Comparison of ENCODE assay signal across 1 cellular context in genomic region chr3:73653877-73654276, GRCh38.
TF ChIP-seq lines count a peak whose summit lies in the region.

No MANE protein-coding gene starts in this region.

TF ChIP-seq in IMR-90, 13 proteins besides CTCF, POLR2A, EP300 and RAD21:
- TF ChIP-seq FOS (IDR thresholded peaks at IDR 0.05; ENCODE audit: low read depth, low read length) (no peak), CEBPB (IDR thresholded peaks at IDR 0.05; ENCODE audit: low read depth, low read length) (peak; percentile 39)
TF ChIP-seq in IMR-90: peak in this region for 1.
